ENCODE assay signal across 1 cellular context in genomic region chr3:9499455-9500107, GRCh38.
TF ChIP-seq lines count a peak whose summit lies in the region.

No MANE protein-coding gene starts in this region.

TF ChIP-seq in HepG2, 621 proteins besides CTCF, POLR2A, EP300 and RAD21:
- TF ChIP-seq ZMYM3 (CRISPR knock-in tag; IDR thresholded peaks at IDR 0.05) (no peak), ARNT2 (CRISPR knock-in tag; IDR thresholded peaks at IDR 0.05; ENCODE audit: low read depth) (no peak), FOXP4 (CRISPR knock-in tag; IDR thresholded peaks at IDR 0.05) (no peak), ZNF446 (CRISPR knock-in tag; IDR thresholded peaks at IDR 0.05) (no peak), HOMEZ (CRISPR knock-in tag; IDR thresholded peaks at IDR 0.05; ENCODE audit: low read depth) (no peak), ZNF782 (CRISPR knock-in tag; IDR thresholded peaks at IDR 0.05; ENCODE audit: borderline replicate concordance) (no peak), TEF (CRISPR knock-in tag; IDR thresholded peaks at IDR 0.05) (no peak), HCFC1 (IDR thresholded peaks at IDR 0.05; ENCODE audit: low read depth, low read length) (no peak), RBM39 (IDR thresholded peaks at IDR 0.05; ENCODE audit: low read depth, low read length, poor library complexity, severe bottlenecking) (no peak), AKAP8 (CRISPR knock-in tag; IDR thresholded peaks at IDR 0.05) (no peak), NFKBIZ (CRISPR knock-in tag; IDR thresholded peaks at IDR 0.05) (no peak), AHR (CRISPR knock-in tag; IDR thresholded peaks at IDR 0.05) (no peak), ZNF556 (CRISPR knock-in tag; IDR thresholded peaks at IDR 0.05; ENCODE audit: borderline replicate concordance) (no peak), THAP7 (CRISPR knock-in tag; IDR thresholded peaks at IDR 0.05) (no peak), HIVEP1 (CRISPR knock-in tag; IDR thresholded peaks at IDR 0.05) (no peak), SKI (IDR thresholded peaks at IDR 0.05; ENCODE audit: partially characterized antibody) (no peak), ZNF3 (CRISPR knock-in tag; IDR thresholded peaks at IDR 0.05) (no peak), MATR3 (CRISPR knock-in tag; IDR thresholded peaks at IDR 0.05) (no peak), ZNF788 (CRISPR knock-in tag; IDR thresholded peaks at IDR 0.05; ENCODE audit: borderline replicate concordance) (no peak)
